In the genomic region with DNA sequence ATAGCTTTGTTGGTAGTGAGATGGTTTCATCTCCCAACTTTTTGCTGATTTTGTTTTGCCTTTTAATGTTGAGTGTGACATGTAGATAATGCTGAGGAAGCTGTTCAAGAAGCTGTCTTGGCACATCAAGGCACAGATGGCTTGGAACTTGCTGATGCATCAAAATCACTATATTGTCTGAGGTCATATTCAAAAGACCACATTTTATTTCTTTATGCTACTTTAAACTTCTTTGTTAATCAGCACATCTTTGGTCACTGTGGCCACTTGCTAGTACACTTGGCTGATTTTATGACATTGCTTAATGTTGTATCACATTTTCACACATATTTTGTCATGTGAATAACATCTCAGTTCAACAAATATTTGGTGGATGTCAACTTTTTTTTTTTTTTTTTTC, we compare ENCODE assay signal across 21 cellular contexts.
DNase-seq lines count a peak whose midpoint lies in the region; ATAC-seq, FAIRE-seq and TF ChIP-seq lines count a peak whose summit lies in the region.
"Had no signal": no experiment of that assay in that cellular context is flagged by ENCODE, and none has a peak within 500 bp of the region (broad histone marks: within the 10 kb centered on the region; RNA-seq: fewer than 3 reads in every experiment).

No MANE protein-coding gene starts in this region.

- H3K4me3 Mint-ChIP-seq in nephron: no peak overlapping the region
- H3K4me3 Mint-ChIP-seq: B cell; CD4-positive, alpha-beta memory T cell had no signal

- TF ChIP-seq CTCF in A549 (IDR thresholded peaks at IDR 0.05) (no peak), nephron (IDR thresholded peaks at IDR 0.05; ENCODE audit: unreplicated experiment in 3 of 3) (no peak)

- H3K36me3 Mint-ChIP-seq in nephron (ENCODE audit: low read depth): no peaks in the 10 kb centered on the region
- H3K36me3 Mint-ChIP-seq: CD4-positive, alpha-beta memory T cell had no signal

- no peak overlapping the region for H3K4me2 ChIP-seq in A549
- H3K4me2 ChIP-seq: SK-N-SH had no signal

- ATAC-seq in A549: no peak
- no peak for ATAC-seq in GM18868 (IDR thresholded peaks at IDR 0.05; ENCODE audit: unreplicated experiment)
- ATAC-seq in left colon: no peak
- ATAC-seq in left ventricle myocardium superior: no peak
- ATAC-seq: PC-3, Right ventricle myocardium inferior had no signal

- CTCF ChIA-PET in A549 (lab: Yijun Ruan, JAX): interaction anchor here (1.1 to 1.2 kb wide), 2 partner anchors 9 to 55 kb away, joined by 3 read pairs; no protein-coding TSS in a partner anchor

- no peak for TF ChIP-seq RAD21 in A549 (conservative IDR thresholded peaks at IDR 0.05 in 1 of 2, IDR thresholded peaks at IDR 0.05 in 1 of 2)

- H3K27ac ChIP-seq in A549: no peak overlapping the region

- H3K27ac Mint-ChIP-seq in nephron: peak overlapping the region; percentile 32 to 58 (median 38)
- H3K27ac Mint-ChIP-seq: B cell; CD4-positive, alpha-beta memory T cell had no signal

- H3K9me3 Mint-ChIP-seq in nephron: no peaks in the 10 kb centered on the region
- H3K9me3 Mint-ChIP-seq: CD4-positive, alpha-beta memory T cell had no signal

- H3K4me3 ChIP-seq in A549: no peak overlapping the region
- H3K4me3 ChIP-seq: MG63 had no signal

- intact Hi-C loops in left colon (cut with DNase I, micrococcal nuclease) (no loop called here), left ventricle myocardium superior (cut with micrococcal nuclease) (no loop called here)

- H3K4me1 ChIP-seq in A549: peaks cover 42% of the 10 kb centered on the region

- DNase-seq in A549 (ENCODE audit: low read depth in 1 of 2, low spot score in 1 of 2) (no peak), GM04504 (ENCODE audit: low read depth) (peak; percentile 17), RPMI8226 (peak; percentile 84), amniotic stem cell (lab: John Stamatoyannopoulos, UW) (no peak), left colon (no peak), left ventricle myocardium superior (no peak)
- DNase-seq: CD4-positive, alpha-beta memory T cell; H7; KG1; MG63; NCI-H1105; NCI-H1694 treated with DMSO at 0.1 percent for 48 hours; NCI-H748 treated with DMSO at 0.1 percent for 48 hours; PC-3; SK-N-SH had no signal

- TF ChIP-seq EP300 in A549 (IDR thresholded peaks at IDR 0.05): no peak

- H3K27me3 Mint-ChIP-seq in nephron (ENCODE audit: low read depth): no peaks in the 10 kb centered on the region
- H3K27me3 Mint-ChIP-seq: B cell had no signal

- POLR2A ChIA-PET in A549 (lab: Yijun Ruan, JAX): no interaction called here

- FAIRE-seq in A549 (lab: Jason Lieb, UNC): no peak
- FAIRE-seq: A204.1, D721Med had no signal

- H3K9me3 ChIP-seq in A549: no peaks in the 10 kb centered on the region
- H3K9me3 ChIP-seq: MG63, SK-N-SH had no signal

- no peak for TF ChIP-seq POLR2A in A549 (IDR thresholded peaks at IDR 0.05; ENCODE audit: low read length)

- peaks cover 39% of the 10 kb centered on the region for H3K4me1 Mint-ChIP-seq in nephron
- H3K4me1 Mint-ChIP-seq: B cell; CD4-positive, alpha-beta memory T cell had no signal

TF ChIP-seq in A549, 52 proteins besides CTCF, POLR2A, EP300 and RAD21:
- TF ChIP-seq MAFK (IDR thresholded peaks at IDR 0.05; ENCODE audit: partially characterized antibody) (peak; percentile 80), FOSL2 (IDR thresholded peaks at IDR 0.05) (no peak), FOSL2 (CRISPR knock-in tag; IDR thresholded peaks at IDR 0.05) (no peak)
TF ChIP-seq in A549: peak in this region for 1.

Comparison
In these comparisons a context has a peak if more than half of its experiments do, and no peak if none do; other contexts are left out.
1. DNase-seq: peak in GM04504 (single experiment) and RPMI8226 (single experiment); none in A549 (0 of 2), amniotic stem cell (single experiment), left colon (0 of 2) and left ventricle myocardium superior (single experiment).